ENCODE assay signal across 1 cellular context in genomic region chr14:102776761-102777710, GRCh38.
TF ChIP-seq lines count a peak whose summit lies in the region.

TRAF3 (plus strand) TSS chr14:102777449; CDS start chr14:102870202, 92,753 bp downstream.

TF ChIP-seq in K562, 482 proteins besides CTCF, POLR2A, EP300 and RAD21 (continued from another document and continues in another):
- TF ChIP-seq PHF20 (IDR thresholded peaks at IDR 0.05; ENCODE audit: partially characterized antibody) (no peak), PHB2 (IDR thresholded peaks at IDR 0.05; ENCODE audit: low read depth) (no peak), ZNF197 (CRISPR knock-in tag; IDR thresholded peaks at IDR 0.05; ENCODE audit: low read depth) (peak; percentile 63; the same call in 1 of the 2 replicates), KHSRP (IDR thresholded peaks at IDR 0.05) (no peak), RBM14 (IDR thresholded peaks at IDR 0.05; ENCODE audit: borderline replicate concordance, insufficient read depth, low read depth, low read length) (no peak), ZNF143 (CRISPR knock-in tag; IDR thresholded peaks at IDR 0.05) (no peak), ZNF644 (tag; IDR thresholded peaks at IDR 0.05; ENCODE audit: low read depth) (peak; percentile 21; the same call in 1 of the 2 replicates), MBD1 (CRISPR knock-in tag; IDR thresholded peaks at IDR 0.05) (peak; percentile 88), EGR1 (conservative IDR thresholded peaks at IDR 0.05) (peak; percentile 46), POLR2G (IDR thresholded peaks at IDR 0.05; ENCODE audit: low read depth, low read length) (peak; percentile 49), POLR2H (tag; IDR thresholded peaks at IDR 0.05; ENCODE audit: low read depth) (no peak), ZKSCAN1 (IDR thresholded peaks at IDR 0.05; ENCODE audit: low read depth, low read length) (no peak), MECOM (CRISPR knock-in tag; IDR thresholded peaks at IDR 0.05) (no peak), NEUROD1 (IDR thresholded peaks at IDR 0.05; ENCODE audit: borderline replicate concordance, low read depth, low read length, partially characterized antibody) (no peak), MNT (conservative IDR thresholded peaks at IDR 0.05) (no peak), BRCA1 (IDR thresholded peaks at IDR 0.05) (no peak), BRCA1 (CRISPR knock-in tag; IDR thresholded peaks at IDR 0.05) (no peak), MAX (CRISPR knock-in tag; IDR thresholded peaks at IDR 0.05) (peak; percentile 66), TEAD4 (IDR thresholded peaks at IDR 0.05; ENCODE audit: low read length) (no peak), TEAD4 (CRISPR knock-in tag; IDR thresholded peaks at IDR 0.05; ENCODE audit: borderline replicate concordance) (no peak), PRPF4 (IDR thresholded peaks at IDR 0.05; ENCODE audit: insufficient read depth, low read depth, low read length, poor library complexity, severe bottlenecking) (no peak), AFF1 (IDR thresholded peaks at IDR 0.05; ENCODE audit: low read depth in 1 of 2, partially characterized antibody in 2 of 2) (no peak), NCOA4 (IDR thresholded peaks at IDR 0.05; ENCODE audit: partially characterized antibody) (no peak), BRD9 (IDR thresholded peaks at IDR 0.05; ENCODE audit: low read depth, partially characterized antibody) (no peak), LEF1 (IDR thresholded peaks at IDR 0.05) (no peak), SMARCA5 (IDR thresholded peaks at IDR 0.05) (no peak), WHSC1 (IDR thresholded peaks at IDR 0.05; ENCODE audit: low read length) (no peak), ZNF449 (CRISPR knock-in tag; IDR thresholded peaks at IDR 0.05) (no peak), ZNF740 (CRISPR knock-in tag; IDR thresholded peaks at IDR 0.05) (peak; percentile 89), ZNF740 (tag; IDR thresholded peaks at IDR 0.05) (0 out of 4 replicates have a peak, but pooled peaks of 1 of the 2 experiments have one; percentile 29), TSC22D4 (tag; IDR thresholded peaks at IDR 0.05) (no peak), FIP1L1 (IDR thresholded peaks at IDR 0.05; ENCODE audit: low read depth, low read length, poor library complexity, severe bottlenecking) (peak; percentile 43), ZNF444 (CRISPR knock-in tag; IDR thresholded peaks at IDR 0.05) (no peak), MAFF (IDR thresholded peaks at IDR 0.05; ENCODE audit: low read length) (no peak), MLLT1 (IDR thresholded peaks at IDR 0.05) (0 out of 4 replicates have a peak, but pooled peaks of 1 of the 2 experiments have one; percentile 60), RBM34 (IDR thresholded peaks at IDR 0.05; ENCODE audit: borderline replicate concordance, insufficient read depth, low read length) (no peak), PRDM10 (IDR thresholded peaks at IDR 0.05; ENCODE audit: partially characterized antibody) (no peak), E2F8 (IDR thresholded peaks at IDR 0.05; ENCODE audit: low read depth, partially characterized antibody) (no peak), CREBBP (IDR thresholded peaks at IDR 0.05; ENCODE audit: low read depth, low read length) (no peak), CGGBP1 (CRISPR knock-in tag; IDR thresholded peaks at IDR 0.05) (no peak), THRAP3 (IDR thresholded peaks at IDR 0.05; ENCODE audit: borderline replicate concordance) (no peak)
